Comparison of ENCODE assay signal across 22 cellular contexts in the genomic region with DNA sequence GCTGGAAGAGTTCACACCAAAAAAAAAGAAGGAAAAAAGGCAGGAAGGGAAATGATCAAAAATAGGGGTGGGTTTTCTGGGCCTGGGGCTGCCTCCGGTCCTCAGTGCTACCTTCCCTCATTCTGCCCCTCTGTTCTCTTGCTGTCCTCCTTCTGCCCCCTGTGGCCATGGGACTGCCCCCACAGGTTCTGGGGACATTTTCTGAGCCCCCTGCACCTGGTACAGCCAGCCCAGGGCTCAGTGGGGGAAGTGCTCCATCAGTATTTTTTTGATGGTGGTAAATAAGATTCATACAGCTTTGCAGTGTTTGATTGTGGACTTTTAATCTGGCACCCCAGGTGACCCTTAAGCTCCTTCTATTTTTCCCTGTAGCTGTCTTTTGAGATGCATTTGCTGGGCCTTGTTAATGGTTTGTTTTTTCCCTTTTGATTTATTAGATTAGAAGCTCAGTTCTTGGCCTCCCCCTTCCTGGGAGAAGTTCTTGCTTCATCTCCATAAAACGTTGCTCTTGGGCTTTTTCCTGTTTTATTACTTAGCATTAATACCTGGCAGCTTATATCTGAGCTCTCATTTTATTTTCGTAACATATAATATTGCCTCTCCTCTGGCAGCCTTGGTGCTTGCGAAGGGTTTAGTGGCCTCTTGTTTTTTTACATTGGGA. TPM values are rescaled to one million over a fixed set of nuclear protein-coding genes. Genes with fewer than 3 reads are reported as not detected.
DNase-seq lines count a peak whose midpoint lies in the region; ATAC-seq and TF ChIP-seq lines count a peak whose summit lies in the region.
"Had no signal": no experiment of that assay in that cellular context is flagged by ENCODE, and none has a peak within 500 bp of the region (broad histone marks: within the 10 kb centered on the region; RNA-seq: fewer than 3 reads in every experiment).

No MANE protein-coding gene starts in this region.

- peak overlapping the region; percentile 66 for H3K27ac Mint-ChIP-seq in CD4-positive, alpha-beta T cell
- peak overlapping the region; percentile 5 for H3K27ac Mint-ChIP-seq in dendritic cell treated with granulocyte-macrophage colony-stimulating factor and Interleukin-4, amounts not matched to agents 40 ng/mL and 50 ng/mL, for 4 days
- H3K27ac Mint-ChIP-seq: activated naive CD8-positive, alpha-beta T cell treated with anti-CD3 and anti-CD28 coated beads, Interleukin-2, amount 10 ng/mL, durations not matched to agents 7 days and 5 days; H9 had no signal

- H3K79me2 ChIP-seq in Loucy (ENCODE audit: insufficient read depth, low read length): peaks cover 100% of the 10 kb centered on the region

- H3K9me3 ChIP-seq in CD4-positive, alpha-beta T cell (ENCODE audit: control insufficient read depth, low read length): no peaks in the 10 kb centered on the region
- no peaks in the 10 kb centered on the region for H3K9me3 ChIP-seq in Loucy (ENCODE audit: insufficient read depth, low read depth, low read length)
- H3K9me3 ChIP-seq: pancreas, sigmoid colon had no signal

- intact Hi-C loops in CD4-positive, alpha-beta T cell (cut with DNase I, micrococcal nuclease): loop anchor here in 1 of 2 experiments (2.0 to 5.0 kb wide), 2 partner anchors 15 to 223 kb away; no protein-coding TSS in a partner anchor
- intact Hi-C loops in dendritic cell treated with granulocyte-macrophage colony-stimulating factor and Interleukin-4, amounts not matched to agents 40 ng/mL and 50 ng/mL, for 4 days (cut with micrococcal nuclease): no loop called here

- no peaks in the 10 kb centered on the region for H3K27me3 ChIP-seq in CD4-positive, alpha-beta T cell (ENCODE audit: control insufficient read depth, insufficient read depth, low read length)
- no peaks in the 10 kb centered on the region for H3K27me3 ChIP-seq in Loucy (ENCODE audit: insufficient read depth, low read length, poor library complexity, severe bottlenecking)
- H3K27me3 ChIP-seq: pancreas, sigmoid colon had no signal

- H3K4me1 Mint-ChIP-seq in CD4-positive, alpha-beta T cell (ENCODE audit: low read depth): peaks cover 94% of the 10 kb centered on the region
- peaks cover 90% of the 10 kb centered on the region for H3K4me1 Mint-ChIP-seq in dendritic cell treated with granulocyte-macrophage colony-stimulating factor and Interleukin-4, amounts not matched to agents 40 ng/mL and 50 ng/mL, for 4 days (ENCODE audit: low read depth)

- H3F3A ChIP-seq in Loucy (ENCODE audit: low read depth): peaks cover 9% of the 10 kb centered on the region; the same call in 1 of the 2 replicates

- peak overlapping the region; percentile 63 for H3K4me2 ChIP-seq in Loucy (ENCODE audit: low read depth, low read length, poor library complexity, severe bottlenecking)

- H3K9me2 ChIP-seq in Loucy (replicated peaks; ENCODE audit: low read depth, low read length): no peaks in the 10 kb centered on the region

- H3K36me3 ChIP-seq in Loucy (ENCODE audit: insufficient read depth, low read length): peaks cover 62% of the 10 kb centered on the region; the same call in 1 of the 2 replicates
- H3K36me3 ChIP-seq: pancreas, sigmoid colon had no signal

- H3K36me3 Mint-ChIP-seq in CD4-positive, alpha-beta T cell (ENCODE audit: low read depth): peaks cover 6% of the 10 kb centered on the region
- H3K36me3 Mint-ChIP-seq in dendritic cell treated with granulocyte-macrophage colony-stimulating factor and Interleukin-4, amounts not matched to agents 40 ng/mL and 50 ng/mL, for 4 days (ENCODE audit: low read depth): peaks cover 71% of the 10 kb centered on the region

- no peaks in the 10 kb centered on the region for H3K27me3 Mint-ChIP-seq in CD4-positive, alpha-beta T cell
- no peaks in the 10 kb centered on the region for H3K27me3 Mint-ChIP-seq in dendritic cell treated with granulocyte-macrophage colony-stimulating factor and Interleukin-4, amounts not matched to agents 40 ng/mL and 50 ng/mL, for 4 days
- H3K27me3 Mint-ChIP-seq: activated naive CD8-positive, alpha-beta T cell treated with anti-CD3 and anti-CD28 coated beads, Interleukin-2, amount 10 ng/mL, durations not matched to agents 7 days and 5 days had no signal

- no peak overlapping the region for H3K27ac ChIP-seq in CD4-positive, alpha-beta T cell (ENCODE audit: low read depth, low read length)
- H3K27ac ChIP-seq: pancreas, sigmoid colon had no signal

- no peak for DNase-seq in CD4-positive, alpha-beta T cell
- no peak for DNase-seq in omental fat pad (ENCODE audit: low spot score)
- DNase-seq in OCI-M1 (lab: John Stamatoyannopoulos, UW): no peak
- no peak for DNase-seq in T-helper 2 cell
- DNase-seq: activated CD4-positive, CD25-positive, alpha-beta regulatory T cell; activated naive CD8-positive, alpha-beta T cell treated with anti-CD3 and anti-CD28 coated beads, Interleukin-2, amount 10 ng/mL, durations not matched to agents 7 days and 5 days; CD8-positive, alpha-beta T cell; erythroblast; foreskin melanocyte; GF-D8; H9; NCI-H1092 treated with DMSO at 0.1 percent for 48 hours; NCI-H2029 treated with DMSO at 0.1 percent for 48 hours; NCI-H446; NK-92 treated with Interleukin-12 subunit alpha and Interleukin-12 subunit beta, amount 100 ng/mL, for 24 hours; pancreas; sigmoid colon had no signal

- no peak overlapping the region for H2AFZ ChIP-seq in Loucy (ENCODE audit: low read length)

- H3K4me1 ChIP-seq in Loucy (ENCODE audit: insufficient read depth, low read length, poor library complexity, severe bottlenecking): peaks cover 90% of the 10 kb centered on the region

- CTCF ChIA-PET in CD4-positive, alpha-beta T cell (lab: Charles Lee): interaction anchor here (1.0 to 1.3 kb wide), 2 partner anchors 10 to 195 kb away, joined by 3 read pairs; no protein-coding TSS in a partner anchor

- H3K4me3 ChIP-seq in Loucy (ENCODE audit: low read length, poor library complexity, severe bottlenecking): peak overlapping the region; percentile 44
- H3K4me3 ChIP-seq: GM12878, pancreas, sigmoid colon had no signal

- peak overlapping the region; percentile 58 for H3K9ac ChIP-seq in Loucy (ENCODE audit: low read depth, low read length, poor library complexity, severe bottlenecking)

- no peak for TF ChIP-seq CTCF in CD4-positive, alpha-beta T cell (IDR thresholded peaks at IDR 0.05)
- TF ChIP-seq CTCF in Loucy (conservative IDR thresholded peaks at IDR 0.05; ENCODE audit: low read length): peak; percentile 12; the same call in 1 of the 2 replicates
- TF ChIP-seq CTCF in omental fat pad (IDR thresholded peaks at IDR 0.05): no peak

- H3K4me3 Mint-ChIP-seq in CD4-positive, alpha-beta T cell: peak overlapping the region; percentile 9
- no peak overlapping the region for H3K4me3 Mint-ChIP-seq in dendritic cell treated with granulocyte-macrophage colony-stimulating factor and Interleukin-4, amounts not matched to agents 40 ng/mL and 50 ng/mL, for 4 days
- H3K4me3 Mint-ChIP-seq: CD8-positive, alpha-beta T cell; H9 had no signal

- no peaks in the 10 kb centered on the region for H3K9me3 Mint-ChIP-seq in CD4-positive, alpha-beta T cell
- no peaks in the 10 kb centered on the region for H3K9me3 Mint-ChIP-seq in dendritic cell treated with granulocyte-macrophage colony-stimulating factor and Interleukin-4, amounts not matched to agents 40 ng/mL and 50 ng/mL, for 4 days
- H3K9me3 Mint-ChIP-seq: activated naive CD8-positive, alpha-beta T cell treated with anti-CD3 and anti-CD28 coated beads, Interleukin-2, amount 10 ng/mL, durations not matched to agents 7 days and 5 days; CD8-positive, alpha-beta T cell; H9 had no signal

- no peak for ATAC-seq in CD4-positive, alpha-beta T cell (ENCODE audit: poor library complexity)
- ATAC-seq in omental fat pad (ENCODE audit: low FRiP score) (peak; percentile 22), HG02798 (IDR thresholded peaks at IDR 0.05; ENCODE audit: poor library complexity, unreplicated experiment) (no peak), HG02763 (IDR thresholded peaks at IDR 0.05; ENCODE audit: unreplicated experiment) (no peak)
- ATAC-seq: CD8-positive, alpha-beta T cell; GM12878; pancreas had no signal

- POLR2A ChIA-PET in CD4-positive, alpha-beta T cell (lab: Charles Lee): interaction anchor here (0.9 to 2.3 kb wide), 6 partner anchors 12 to 145 kb away, joined by 3 to 10 read pairs (median 6); no protein-coding TSS in a partner anchor

- peaks cover 99% of the 10 kb centered on the region for H4K20me1 ChIP-seq in Loucy (ENCODE audit: insufficient read depth, low read length, poor library complexity, severe bottlenecking)

RNA-seq across cellular contexts. Expression of gene CHST11, which starts 43.0 kb away (rescaled TPM):
- total RNA-seq in CD4-positive, alpha-beta T cell: 10 to 100 TPM; 53.4 to 53.6 TPM
- 10 to 100 TPM; 12.2 to 58.6 (median 30.1) TPM for total RNA-seq in omental fat pad
